Comparison of ENCODE assay signal across 11 cellular contexts in the genomic region with DNA sequence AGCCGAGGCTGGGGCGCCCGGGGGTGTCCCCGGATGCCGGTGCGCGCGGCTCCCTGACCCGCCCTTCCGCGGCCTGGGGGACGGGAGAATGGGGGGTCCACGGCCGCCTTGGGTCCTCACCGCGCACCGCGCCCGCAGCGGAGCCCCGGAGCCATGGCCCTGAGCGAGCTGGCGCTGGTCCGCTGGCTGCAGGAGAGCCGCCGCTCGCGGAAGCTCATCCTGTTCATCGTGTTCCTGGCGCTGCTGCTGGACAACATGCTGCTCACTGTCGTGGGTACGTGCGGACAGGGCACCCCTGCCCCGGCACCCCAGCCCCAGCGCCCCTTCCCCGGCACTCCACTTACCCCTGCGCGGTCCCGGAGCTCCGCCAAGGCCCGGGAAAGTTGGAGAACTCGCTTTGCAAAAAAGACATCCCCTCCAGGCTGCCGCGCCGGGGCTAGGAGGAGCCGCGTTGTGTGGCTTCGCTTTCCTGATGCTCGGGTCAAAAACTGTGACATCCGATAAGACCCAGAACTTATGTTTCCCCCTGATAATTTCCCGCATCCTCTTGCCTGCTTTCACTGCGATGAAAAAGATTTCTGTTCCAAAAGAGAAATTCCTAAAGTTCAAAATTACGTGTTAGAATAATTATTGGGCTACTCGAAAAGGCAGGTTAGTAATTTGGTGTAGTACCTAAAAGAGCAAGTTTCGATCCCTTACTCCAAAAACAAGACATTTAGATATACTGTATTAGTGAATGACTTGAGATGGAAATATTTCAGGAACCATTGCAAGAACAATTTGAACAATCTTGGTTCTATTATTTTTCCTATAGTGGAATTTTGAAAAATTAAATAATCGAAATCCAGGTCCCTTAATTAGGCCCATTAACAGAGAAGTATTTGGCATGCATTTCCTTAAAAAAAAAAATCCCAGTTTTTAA. TPM values are rescaled to one million over a fixed set of nuclear protein-coding genes. Genes with fewer than 3 reads are reported as not detected.
DNase-seq lines count a peak whose midpoint lies in the region; ATAC-seq and TF ChIP-seq lines count a peak whose summit lies in the region.
"Had no signal": no experiment of that assay in that cellular context is flagged by ENCODE, and none has a peak within 500 bp of the region (broad histone marks: within the 10 kb centered on the region; RNA-seq: fewer than 3 reads in every experiment).

No MANE protein-coding gene starts in this region.

- no peaks in the 10 kb centered on the region for H4K20me1 ChIP-seq in GM23248 (ENCODE audit: insufficient read depth)

- H3K4me3 ChIP-seq in AG10803 (ENCODE audit: low read length), result no peak overlapping the region
- H3K4me3 ChIP-seq in GM23248, result peak overlapping the region; percentile 53
- peak overlapping the region in 52 of 59 donors; percentile 4 to 58 (median 36) for H3K4me3 ChIP-seq in dorsolateral prefrontal cortex
- H3K4me3 ChIP-seq in mesodermal cell (ENCODE audit: extremely low read depth, insufficient read depth, low read length, poor library complexity, severe bottlenecking), result peak overlapping the region; percentile 29
- H3K4me3 ChIP-seq: thyroid gland had no signal

- no peak for TF ChIP-seq CTCF in AG10803 (conservative IDR thresholded peaks at IDR 0.05; ENCODE audit: low read length)
- TF ChIP-seq CTCF in dorsolateral prefrontal cortex (IDR thresholded peaks at IDR 0.05 in 54 of 56, conservative IDR thresholded peaks at IDR 0.05 in 2 of 56; ENCODE audit: low read depth in 1 of 56, partially characterized antibody in 56 of 56), result no peak
- no peak for TF ChIP-seq CTCF in RWPE1 (conservative IDR thresholded peaks at IDR 0.05; ENCODE audit: low read depth)

- POLR2A ChIA-PET in RWPE1 (lab: Yijun Ruan, JAX; ENCODE audit: low non-redundant PET), result no interaction called here

- peaks cover 39% of the 10 kb centered on the region for H3K27me3 ChIP-seq in GM23248 (replicated peaks; ENCODE audit: insufficient read depth)
- peaks cover 0 to 59% (median 31%) of the 10 kb centered on the region in 45 donors for H3K27me3 ChIP-seq in dorsolateral prefrontal cortex

- H3K9me2 ChIP-seq in GM23248 (ENCODE audit: insufficient read depth), result no peaks in the 10 kb centered on the region

- H2AFZ ChIP-seq in GM23248, result peak overlapping the region; percentile 35; the same call in 1 of the 2 replicates

- DNase-seq in AG10803 (ENCODE audit: low read depth), result peak; percentile 7
- DNase-seq in GM23248, result peak; percentile 57
- DNase-seq in dorsolateral prefrontal cortex, result peak in 1 of 10 donors; percentile 34
- no peak for DNase-seq in RWPE1 (ENCODE audit: low spot score)
- DNase-seq in ureter (ENCODE audit: low spot score), result no peak
- DNase-seq: HFFc6, MM.1S had no signal

- no peaks in the 10 kb centered on the region for H3F3A ChIP-seq in GM23248 (ENCODE audit: insufficient read depth)

- H3K79me2 ChIP-seq in GM23248 (ENCODE audit: insufficient read depth), result no peaks in the 10 kb centered on the region

- H3K4me1 ChIP-seq in GM23248 (ENCODE audit: insufficient read depth), result no peaks in the 10 kb centered on the region
- H3K4me1 ChIP-seq in mesodermal cell (ENCODE audit: control insufficient read depth, insufficient read depth, low read length, poor library complexity, severe bottlenecking), result no peaks in the 10 kb centered on the region

- H3K36me3 ChIP-seq in GM23248 (ENCODE audit: low read depth), result no peaks in the 10 kb centered on the region
- H3K36me3 ChIP-seq in mesodermal cell (ENCODE audit: control insufficient read depth, insufficient read depth, low read length), result no peaks in the 10 kb centered on the region
- H3K36me3 ChIP-seq: thyroid gland had no signal

- in situ Hi-C loops in GM23248 (cut with MboI), result no loop called here

- CTCF ChIA-PET in RWPE1 (lab: Yijun Ruan, JAX), result interaction anchor here (0.7 to 2.3 kb wide), 3 partner anchors 25 to 331 kb away, joined by 5 to 9 read pairs (median 8); no protein-coding TSS in a partner anchor

- no peak for ATAC-seq in GM19351 (IDR thresholded peaks at IDR 0.05; ENCODE audit: unreplicated experiment)
- ATAC-seq in HG02938 (IDR thresholded peaks at IDR 0.05; ENCODE audit: unreplicated experiment), result no peak

- intact Hi-C loops in dorsolateral prefrontal cortex (cut with DNase I), result no loop called here

- H3K27ac ChIP-seq in GM23248, result no peak overlapping the region
- H3K27ac ChIP-seq in dorsolateral prefrontal cortex, result no peak overlapping the region
- no peak overlapping the region for H3K27ac ChIP-seq in mesodermal cell (ENCODE audit: low read depth, low read length, severe bottlenecking)
- no peak overlapping the region for H3K27ac ChIP-seq in RWPE1
- H3K27ac ChIP-seq: thyroid gland had no signal

- H3K9ac ChIP-seq in GM23248, result no peak overlapping the region

- WGBS in GM23248 (ENCODE audit: low coverage in 1 of 2, low lambda C conversion rate in 2 of 2, missing lambda C conversion rate in 2 of 2), 2 experiments, result 16 to 21% methylated on average over 22 to 29 of the region's 56 CpGs
- 2 to 3% methylated on average over 35 to 45 of the region's 56 CpGs for WGBS in mesodermal cell (ENCODE audit: insufficient coverage in 2 of 2), 2 experiments

- peak overlapping the region; percentile 73 for H3K4me2 ChIP-seq in GM23248 (ENCODE audit: unreplicated experiment)

- H3K9me3 ChIP-seq in GM23248 (ENCODE audit: low read depth), result no peaks in the 10 kb centered on the region
- no peaks in the 10 kb centered on the region for H3K9me3 ChIP-seq in mesodermal cell (ENCODE audit: control insufficient read depth, low read length)
- H3K9me3 ChIP-seq: thyroid gland had no signal

RNA-seq across cellular contexts. Expression of gene SLC18A2, which starts 0.9 kb away (rescaled TPM):
- total RNA-seq in GM23248 (2014; rRNA removed; shearing (Covaris generic)), result not detected in 2 replicates
- 0.91 and 1.2 TPM in 2 replicates for polyA plus RNA-seq in GM23248 (2016; fragmentation: Nextera tagmentation; extraction: Ambion mirVana)
- total RNA-seq in dorsolateral prefrontal cortex (under 1 TPM in 26 of 120 experiments, not detected in 94; 0.10 to 0.51 (median 0.19) TPM), ureter (2.1 TPM)
- polyA plus RNA-seq in mesodermal cell (2013, experiment 1 of 2), result 1.5 TPM
- polyA plus RNA-seq in mesodermal cell (2013, experiment 2 of 2), result 1.2 TPM
- total RNA-seq: HFFc6 had no signal

RNA-seq across cellular contexts. Expression of gene KCNK18, which starts 44.5 kb away (rescaled TPM):
- not detected in 2 replicates for total RNA-seq in GM23248 (2014; rRNA removed; shearing (Covaris generic))
- not detected in 2 replicates for polyA plus RNA-seq in GM23248 (2016; fragmentation: Nextera tagmentation; extraction: Ambion mirVana)
- under 1 TPM in 5 of 120 experiments, not detected in 115; 0.39 to 0.72 (median 0.49) TPM for total RNA-seq in dorsolateral prefrontal cortex
- not detected for polyA plus RNA-seq in mesodermal cell (2013, experiment 1 of 2)
- polyA plus RNA-seq in mesodermal cell (2013, experiment 2 of 2), result not detected
- not detected for total RNA-seq in ureter
- total RNA-seq: HFFc6, thyroid gland had no signal

Comparison
In these comparisons a context has a peak if more than half of its experiments do, and no peak if none do; other contexts are left out.
1. DNase-seq: peak in AG10803 (single experiment) and GM23248 (single experiment); none in RWPE1 (single experiment) and ureter (single experiment).